1 cellular context compared by ENCODE assay signal in genomic region chr16:2980227-2981176, GRCh38.
A peak's percentile ranks its signal among the peaks of the same experiment; 100 is the strongest.
TF ChIP-seq lines count a peak whose summit lies in the region.

TSS of gene PKMYT1 (minus strand) at chr16:2980446. CDS start at chr16:2979657, 789 bp downstream.

TF ChIP-seq in HepG2, 621 proteins besides CTCF, POLR2A, EP300 and RAD21 (continued from another document and continues in another):
- TF ChIP-seq ZNF318 (CRISPR knock-in tag; IDR thresholded peaks at IDR 0.05) (0 out of 2 replicates have a peak, but pooled peaks have one; percentile 36), ZNF510 (CRISPR knock-in tag; IDR thresholded peaks at IDR 0.05; ENCODE audit: low read depth) (no peak), EEA1 (CRISPR knock-in tag; IDR thresholded peaks at IDR 0.05; ENCODE audit: borderline replicate concordance) (peak; percentile 58; the same call in 1 of the 2 replicates), KDM5A (IDR thresholded peaks at IDR 0.05; ENCODE audit: borderline replicate concordance, low read length) (no peak; the same call in 1 of the 2 replicates), KDM4B (CRISPR knock-in tag; IDR thresholded peaks at IDR 0.05) (no peak), GATA4 (IDR thresholded peaks at IDR 0.05; ENCODE audit: borderline replicate concordance, low read depth) (0 out of 2 replicates have a peak, but pooled peaks have one; percentile 34), MAZ (IDR thresholded peaks at IDR 0.05; ENCODE audit: borderline replicate concordance, low read depth, low read length) (no peak), MAZ (CRISPR knock-in tag; IDR thresholded peaks at IDR 0.05; ENCODE audit: low read depth) (0 out of 2 replicates have a peak, but pooled peaks have one; percentile 61), MYPOP (CRISPR knock-in tag; IDR thresholded peaks at IDR 0.05) (0 out of 2 replicates have a peak, but pooled peaks have one; percentile 21), POLR2AphosphoS2 (IDR thresholded peaks at IDR 0.05; ENCODE audit: low read depth, low read length) (no peak), ZNF275 (CRISPR knock-in tag; IDR thresholded peaks at IDR 0.05; ENCODE audit: borderline replicate concordance) (no peak; the same call in 1 of the 2 replicates), HOXD1 (CRISPR knock-in tag; IDR thresholded peaks at IDR 0.05) (peak; percentile 60; the same call in 1 of the 2 replicates), REPIN1 (CRISPR knock-in tag; IDR thresholded peaks at IDR 0.05; ENCODE audit: borderline replicate concordance, low read depth) (no peak), RBM39 (IDR thresholded peaks at IDR 0.05; ENCODE audit: low read depth, low read length, poor library complexity, severe bottlenecking) (peak; percentile 20), POGZ (CRISPR knock-in tag; IDR thresholded peaks at IDR 0.05) (no peak), ZNF616 (CRISPR knock-in tag; IDR thresholded peaks at IDR 0.05; ENCODE audit: low read depth) (peak; percentile 77), HMGA1 (CRISPR knock-in tag; conservative IDR thresholded peaks at IDR 0.05) (no peak), SMAD1 (CRISPR knock-in tag; IDR thresholded peaks at IDR 0.05; ENCODE audit: borderline replicate concordance, low read depth) (0 out of 2 replicates have a peak, but pooled peaks have one; percentile 23), ESRRA (CRISPR knock-in tag; IDR thresholded peaks at IDR 0.05; ENCODE audit: low read depth) (0 out of 2 replicates have a peak, but pooled peaks have one; percentile 47), ZEB1 (IDR thresholded peaks at IDR 0.05; ENCODE audit: insufficient replicate concordance, low read depth) (no peak), ZNF317 (CRISPR knock-in tag; IDR thresholded peaks at IDR 0.05) (peak; percentile 21; the same call in 1 of the 2 replicates), ZNF331 (CRISPR knock-in tag; IDR thresholded peaks at IDR 0.05) (no peak), TARDBP (CRISPR knock-in tag; IDR thresholded peaks at IDR 0.05) (no peak), MXD1 (CRISPR knock-in tag; IDR thresholded peaks at IDR 0.05) (peak; percentile 41), RFX1 (IDR thresholded peaks at IDR 0.05) (no peak), ISL2 (CRISPR knock-in tag; IDR thresholded peaks at IDR 0.05) (peak; percentile 18; the same call in 1 of the 2 replicates), ZNF83 (CRISPR knock-in tag; IDR thresholded peaks at IDR 0.05; ENCODE audit: borderline replicate concordance) (peak; percentile 46; the same call in 1 of the 2 replicates), ZNF780A (CRISPR knock-in tag; IDR thresholded peaks at IDR 0.05) (no peak), HNF4G (IDR thresholded peaks at IDR 0.05; ENCODE audit: borderline replicate concordance, low read depth, low read length) (no peak), HNF4G (CRISPR knock-in tag; IDR thresholded peaks at IDR 0.05; ENCODE audit: borderline replicate concordance, low read depth) (0 out of 2 replicates have a peak, but pooled peaks have one; percentile 10), TAF1 (CRISPR knock-in tag; IDR thresholded peaks at IDR 0.05) (peak; percentile 91), KLF6 (CRISPR knock-in tag; IDR thresholded peaks at IDR 0.05) (0 out of 2 replicates have a peak, but pooled peaks have one; percentile 34), ZSCAN9 (CRISPR knock-in tag; IDR thresholded peaks at IDR 0.05; ENCODE audit: borderline replicate concordance) (no peak), KLF9 (CRISPR knock-in tag; IDR thresholded peaks at IDR 0.05; ENCODE audit: low read depth) (no peak), MAFF (IDR thresholded peaks at IDR 0.05; ENCODE audit: low read depth, low read length) (no peak), ZNF441 (CRISPR knock-in tag; IDR thresholded peaks at IDR 0.05; ENCODE audit: borderline replicate concordance) (peak; percentile 74; the same call in 1 of the 2 replicates), TOPORS (CRISPR knock-in tag; IDR thresholded peaks at IDR 0.05) (peak; percentile 37; the same call in 1 of the 2 replicates), TCF12 (IDR thresholded peaks at IDR 0.05) (no peak), TCF12 (CRISPR knock-in tag; IDR thresholded peaks at IDR 0.05) (0 out of 2 replicates have a peak, but pooled peaks have one; percentile 6), FOSL2 (CRISPR knock-in tag; IDR thresholded peaks at IDR 0.05) (peak; percentile 8; the same call in 1 of the 2 replicates), NRL (CRISPR knock-in tag; IDR thresholded peaks at IDR 0.05; ENCODE audit: borderline replicate concordance) (no peak; the same call in 1 of the 2 replicates), JUND (CRISPR knock-in tag; IDR thresholded peaks at IDR 0.05) (peak; percentile 30; the same call in 1 of the 2 replicates), MXD3 (CRISPR knock-in tag; IDR thresholded peaks at IDR 0.05) (no peak; the same call in 1 of the 2 replicates), ZNF558 (CRISPR knock-in tag; IDR thresholded peaks at IDR 0.05; ENCODE audit: borderline replicate concordance) (peak; percentile 69; the same call in 1 of the 2 replicates)
- TF ChIP-seq, protein P1, sequence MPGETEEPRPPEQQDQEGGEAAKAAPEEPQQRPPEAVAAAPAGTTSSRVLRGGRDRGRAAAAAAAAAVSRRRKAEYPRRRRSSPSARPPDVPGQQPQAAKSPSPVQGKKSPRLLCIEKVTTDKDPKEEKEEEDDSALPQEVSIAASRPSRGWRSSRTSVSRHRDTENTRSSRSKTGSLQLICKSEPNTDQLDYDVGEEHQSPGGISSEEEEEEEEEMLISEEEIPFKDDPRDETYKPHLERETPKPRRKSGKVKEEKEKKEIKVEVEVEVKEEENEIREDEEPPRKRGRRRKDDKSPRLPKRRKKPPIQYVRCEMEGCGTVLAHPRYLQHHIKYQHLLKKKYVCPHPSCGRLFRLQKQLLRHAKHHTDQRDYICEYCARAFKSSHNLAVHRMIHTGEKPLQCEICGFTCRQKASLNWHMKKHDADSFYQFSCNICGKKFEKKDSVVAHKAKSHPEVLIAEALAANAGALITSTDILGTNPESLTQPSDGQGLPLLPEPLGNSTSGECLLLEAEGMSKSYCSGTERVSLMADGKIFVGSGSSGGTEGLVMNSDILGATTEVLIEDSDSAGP (CRISPR knock-in tag; IDR thresholded peaks at IDR 0.05; ENCODE audit: borderline replicate concordance), result peak; percentile 64
- TF ChIP-seq, protein P2, sequence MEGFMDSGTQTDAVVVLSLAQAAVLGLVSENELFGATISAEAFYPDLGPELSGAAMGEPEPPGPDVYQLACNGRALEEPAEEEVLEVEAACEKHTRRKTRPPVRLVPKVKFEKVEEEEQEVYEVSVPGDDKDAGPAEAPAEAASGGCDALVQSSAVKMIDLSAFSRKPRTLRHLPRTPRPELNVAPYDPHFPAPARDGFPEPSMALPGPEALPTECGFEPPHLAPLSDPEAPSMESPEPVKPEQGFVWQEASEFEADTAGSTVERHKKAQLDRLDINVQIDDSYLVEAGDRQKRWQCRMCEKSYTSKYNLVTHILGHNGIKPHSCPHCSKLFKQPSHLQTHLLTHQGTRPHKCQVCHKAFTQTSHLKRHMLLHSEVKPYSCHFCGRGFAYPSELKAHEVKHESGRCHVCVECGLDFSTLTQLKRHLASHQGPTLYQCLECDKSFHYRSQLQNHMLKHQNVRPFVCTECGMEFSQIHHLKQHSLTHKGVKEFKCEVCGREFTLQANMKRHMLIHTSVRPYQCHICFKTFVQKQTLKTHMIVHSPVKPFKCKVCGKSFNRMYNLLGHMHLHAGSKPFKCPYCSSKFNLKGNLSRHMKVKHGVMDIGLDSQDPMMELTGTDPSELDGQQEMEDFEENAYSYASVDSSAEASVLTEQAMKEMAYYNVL (CRISPR knock-in tag; IDR thresholded peaks at IDR 0.05; ENCODE audit: borderline replicate concordance), result peak; percentile 39; the same call in 1 of the 2 replicates
- TF ChIP-seq, protein P3, sequence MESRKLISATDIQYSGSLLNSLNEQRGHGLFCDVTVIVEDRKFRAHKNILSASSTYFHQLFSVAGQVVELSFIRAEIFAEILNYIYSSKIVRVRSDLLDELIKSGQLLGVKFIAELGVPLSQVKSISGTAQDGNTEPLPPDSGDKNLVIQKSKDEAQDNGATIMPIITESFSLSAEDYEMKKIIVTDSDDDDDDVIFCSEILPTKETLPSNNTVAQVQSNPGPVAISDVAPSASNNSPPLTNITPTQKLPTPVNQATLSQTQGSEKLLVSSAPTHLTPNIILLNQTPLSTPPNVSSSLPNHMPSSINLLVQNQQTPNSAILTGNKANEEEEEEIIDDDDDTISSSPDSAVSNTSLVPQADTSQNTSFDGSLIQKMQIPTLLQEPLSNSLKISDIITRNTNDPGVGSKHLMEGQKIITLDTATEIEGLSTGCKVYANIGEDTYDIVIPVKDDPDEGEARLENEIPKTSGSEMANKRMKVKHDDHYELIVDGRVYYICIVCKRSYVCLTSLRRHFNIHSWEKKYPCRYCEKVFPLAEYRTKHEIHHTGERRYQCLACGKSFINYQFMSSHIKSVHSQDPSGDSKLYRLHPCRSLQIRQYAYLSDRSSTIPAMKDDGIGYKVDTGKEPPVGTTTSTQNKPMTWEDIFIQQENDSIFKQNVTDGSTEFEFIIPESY (CRISPR knock-in tag; IDR thresholded peaks at IDR 0.05), result 0 out of 2 replicates have a peak, but pooled peaks have one; percentile 12
- TF ChIP-seq, protein P4, sequence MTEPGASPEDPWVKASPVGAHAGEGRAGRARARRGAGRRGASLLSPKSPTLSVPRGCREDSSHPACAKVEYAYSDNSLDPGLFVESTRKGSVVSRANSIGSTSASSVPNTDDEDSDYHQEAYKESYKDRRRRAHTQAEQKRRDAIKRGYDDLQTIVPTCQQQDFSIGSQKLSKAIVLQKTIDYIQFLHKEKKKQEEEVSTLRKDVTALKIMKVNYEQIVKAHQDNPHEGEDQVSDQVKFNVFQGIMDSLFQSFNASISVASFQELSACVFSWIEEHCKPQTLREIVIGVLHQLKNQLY (CRISPR knock-in tag; IDR thresholded peaks at IDR 0.05), result no peak
